ENCODE assay signal across 1 cellular context in genomic region chr3:196726788-196727675, GRCh38.
TF ChIP-seq lines count a peak whose summit lies in the region.

No MANE protein-coding gene starts in this region.

TF ChIP-seq in HCT116, 20 proteins besides CTCF, POLR2A, EP300 and RAD21 (continued from another document):
- TF ChIP-seq YY1 (IDR thresholded peaks at IDR 0.05; ENCODE audit: extremely low read depth, insufficient replicate concordance, low read depth, low read length) (no peak), JUND (IDR thresholded peaks at IDR 0.05) (peak; percentile 36; the same call in 1 of the 2 replicates), ELF1 (IDR thresholded peaks at IDR 0.05; ENCODE audit: borderline replicate concordance, low read depth) (no peak), ZBTB33 (IDR thresholded peaks at IDR 0.05; ENCODE audit: extremely low read depth, insufficient replicate concordance, low read length) (no peak), SP1 (IDR thresholded peaks at IDR 0.05; ENCODE audit: low read depth) (no peak)
